In the genomic region with DNA sequence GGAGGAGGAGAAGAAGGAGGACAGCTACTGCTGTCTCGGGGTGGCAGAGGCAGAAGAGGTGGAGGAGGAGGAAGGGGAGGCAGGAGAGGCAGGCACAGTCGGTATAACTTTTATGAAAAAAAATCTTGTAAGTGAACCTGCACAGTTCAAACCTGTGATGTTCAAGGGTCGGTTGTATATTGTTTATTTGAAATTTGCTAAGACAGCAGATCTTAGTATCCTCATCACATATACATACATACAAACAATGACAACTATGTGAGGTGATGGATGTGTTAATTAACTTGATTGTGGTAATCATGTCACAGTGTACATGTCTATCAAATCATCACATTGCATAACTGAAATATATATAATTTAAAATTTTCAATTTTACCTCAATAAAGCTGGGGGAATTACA, we compare ENCODE assay signal across 24 cellular contexts. TPM values are rescaled to one million over a fixed set of nuclear protein-coding genes. Genes with fewer than 3 reads are reported as not detected.
DNase-seq lines count a peak whose midpoint lies in the region; ATAC-seq and TF ChIP-seq lines count a peak whose summit lies in the region.
"Had no signal": no experiment of that assay in that cellular context is flagged by ENCODE, and none has a peak within 500 bp of the region (broad histone marks: within the 10 kb centered on the region; RNA-seq: fewer than 3 reads in every experiment).

No MANE protein-coding gene starts in this region.

- H3K9me3 ChIP-seq in breast epithelium: no peaks in the 10 kb centered on the region
- H3K9me3 ChIP-seq in naive thymus-derived CD4-positive, alpha-beta T cell (ENCODE audit: control insufficient read depth in 2 of 3, low read length in 3 of 3): no peaks in the 10 kb centered on the region
- H3K9me3 ChIP-seq in uterus: no peaks in the 10 kb centered on the region
- H3K9me3 ChIP-seq: left ventricle myocardium inferior, psoas muscle, upper lobe of left lung had no signal

- no TSS peak for BruUV-seq in MCF 10A (replicated peaks; lab: Mats Ljungman, UMichigan)

- H3K4me3 Mint-ChIP-seq in MCF 10A (ENCODE audit: unreplicated experiment): peak overlapping the region; percentile 19
- H3K4me3 Mint-ChIP-seq in activated naive CD8-positive, alpha-beta T cell treated with anti-CD3 and anti-CD28 coated beads for 36 hours: no peak overlapping the region
- peak overlapping the region in 8 of 10 donors; percentile 27 to 85 (median 58) for H3K4me3 Mint-ChIP-seq in naive thymus-derived CD4-positive, alpha-beta T cell
- H3K4me3 Mint-ChIP-seq: CD14-positive monocyte; stimulated activated naive CD8-positive, alpha-beta T cell treated with anti-CD3 and anti-CD28 coated beads, Interleukin-15, Interleukin-2, amounts not matched to agents 100 ng/mL and 50 ng/mL, for 24 hours had no signal

- H3K4me3 ChIP-seq in breast epithelium: no peak overlapping the region
- no peak overlapping the region for H3K4me3 ChIP-seq in naive thymus-derived CD4-positive, alpha-beta T cell (ENCODE audit: low read length)
- no peak overlapping the region for H3K4me3 ChIP-seq in uterus
- H3K4me3 ChIP-seq: left ventricle myocardium inferior, psoas muscle, upper lobe of left lung had no signal

- no peaks in the 10 kb centered on the region for H3K27me3 Mint-ChIP-seq in MCF 10A (ENCODE audit: insufficient read depth, unreplicated experiment)
- no peaks in the 10 kb centered on the region for H3K27me3 Mint-ChIP-seq in activated naive CD8-positive, alpha-beta T cell treated with anti-CD3 and anti-CD28 coated beads for 36 hours
- no peaks in the 10 kb centered on the region for H3K27me3 Mint-ChIP-seq in naive thymus-derived CD4-positive, alpha-beta T cell
- H3K27me3 Mint-ChIP-seq: stimulated activated naive CD8-positive, alpha-beta T cell treated with anti-CD3 and anti-CD28 coated beads, Interleukin-15, Interleukin-2, amounts not matched to agents 100 ng/mL and 50 ng/mL, for 24 hours had no signal

- no peaks in the 10 kb centered on the region for H3K36me3 ChIP-seq in breast epithelium
- peaks cover 0 to 3% (median 0%) of the 10 kb centered on the region in 3 experiments for H3K36me3 ChIP-seq in naive thymus-derived CD4-positive, alpha-beta T cell (ENCODE audit: control insufficient read depth in 2 of 3, insufficient read depth in 3 of 3, low read length in 3 of 3)
- no peaks in the 10 kb centered on the region for H3K36me3 ChIP-seq in uterus
- H3K36me3 ChIP-seq: left ventricle myocardium inferior, upper lobe of left lung had no signal

- TF ChIP-seq CTCF in MCF 10A (IDR thresholded peaks at IDR 0.05; ENCODE audit: unreplicated experiment) (no peak), breast epithelium (IDR thresholded peaks at IDR 0.05) (no peak), uterus (IDR thresholded peaks at IDR 0.05) (no peak), omental fat pad (IDR thresholded peaks at IDR 0.05) (no peak)

- no peaks in the 10 kb centered on the region for H3K9me3 Mint-ChIP-seq in MCF 10A (ENCODE audit: unreplicated experiment)
- no peaks in the 10 kb centered on the region for H3K9me3 Mint-ChIP-seq in activated naive CD8-positive, alpha-beta T cell treated with anti-CD3 and anti-CD28 coated beads for 36 hours
- no peaks in the 10 kb centered on the region for H3K9me3 Mint-ChIP-seq in naive thymus-derived CD4-positive, alpha-beta T cell
- H3K9me3 Mint-ChIP-seq: stimulated activated naive CD8-positive, alpha-beta T cell treated with anti-CD3 and anti-CD28 coated beads, Interleukin-15, Interleukin-2, amounts not matched to agents 100 ng/mL and 50 ng/mL, for 24 hours had no signal

- H3K4me1 ChIP-seq in breast epithelium (peaks cover 30 to 61% of the 10 kb centered on the region in 2 donors), uterus (peaks cover 24 to 48% of the 10 kb centered on the region in 2 donors)
- peaks cover 0 to 94% of the 10 kb centered on the region in 2 donors for H3K4me1 ChIP-seq in naive thymus-derived CD4-positive, alpha-beta T cell (ENCODE audit: control insufficient read depth in 2 of 2, insufficient read depth in 2 of 2, low read length in 2 of 2)

- TF ChIP-seq POLR2A in breast epithelium (IDR thresholded peaks at IDR 0.05) (no peak), uterus (IDR thresholded peaks at IDR 0.05) (no peak)

- no peak for ATAC-seq in naive thymus-derived CD4-positive, alpha-beta T cell
- ATAC-seq in omental fat pad (ENCODE audit: low FRiP score) (no peak), GM19455 (IDR thresholded peaks at IDR 0.05; ENCODE audit: unreplicated experiment) (no peak)
- ATAC-seq: foreskin keratinocyte, Panc1, psoas muscle had no signal

- peaks cover 54% of the 10 kb centered on the region for H3K4me1 Mint-ChIP-seq in MCF 10A (ENCODE audit: insufficient read depth, unreplicated experiment)
- H3K4me1 Mint-ChIP-seq in activated naive CD8-positive, alpha-beta T cell treated with anti-CD3 and anti-CD28 coated beads for 36 hours: peaks cover 95% of the 10 kb centered on the region
- peaks cover 24 to 100% (median 95%) of the 10 kb centered on the region in 7 donors for H3K4me1 Mint-ChIP-seq in naive thymus-derived CD4-positive, alpha-beta T cell

- peaks cover 36% of the 10 kb centered on the region for H3K36me3 Mint-ChIP-seq in MCF 10A (ENCODE audit: insufficient read depth, unreplicated experiment)
- H3K36me3 Mint-ChIP-seq in activated naive CD8-positive, alpha-beta T cell treated with anti-CD3 and anti-CD28 coated beads for 36 hours: peaks cover 35% of the 10 kb centered on the region
- peaks cover 4 to 35% (median 6%) of the 10 kb centered on the region in 5 donors for H3K36me3 Mint-ChIP-seq in naive thymus-derived CD4-positive, alpha-beta T cell

- H3K27ac ChIP-seq in breast epithelium (peak overlapping the region in 1 of 2 donors; percentile 72), uterus (peak overlapping the region; percentile 74 to 95)
- peak overlapping the region; percentile 29 for H3K27ac ChIP-seq in naive thymus-derived CD4-positive, alpha-beta T cell (ENCODE audit: low read depth, low read length)
- H3K27ac ChIP-seq: foreskin keratinocyte, psoas muscle had no signal

- DNase-seq in MCF 10A (ENCODE audit: unreplicated experiment) (no peak), breast epithelium (ENCODE audit: low spot score in 2 of 2) (no peak), uterus (no peak), HCEC 1CT (no peak), omental fat pad (ENCODE audit: low spot score) (no peak)
- DNase-seq in activated naive CD8-positive, alpha-beta T cell treated with anti-CD3 and anti-CD28 coated beads for 36 hours: no peak
- no peak for DNase-seq in naive thymus-derived CD4-positive, alpha-beta T cell
- DNase-seq: activated effector memory CD4-positive, alpha-beta T cell treated with anti-CD3 and anti-CD28 coated beads, Interleukin-2, amount 50 U/mL, for 16 hours; anterior cingulate cortex; central memory CD4-positive, alpha-beta T cell; DMS 273 treated with DMSO at 0.1 percent for 48 hours; foreskin keratinocyte; hippocampal formation; left ventricle myocardium inferior; MM.1S; NCI-H1436; NCI-H510A treated with DMSO at 0.1 percent for 48 hours; psoas muscle; stimulated activated CD4-positive, alpha-beta T cell treated with anti-CD3 and anti-CD28 coated beads, Interleukin-4, amount 100 ng/mL, for 24 hours; upper lobe of left lung had no signal

- peak overlapping the region; percentile 90 for H3K27ac Mint-ChIP-seq in MCF 10A (ENCODE audit: low read depth, unreplicated experiment)
- H3K27ac Mint-ChIP-seq in activated naive CD8-positive, alpha-beta T cell treated with anti-CD3 and anti-CD28 coated beads for 36 hours: peak overlapping the region; percentile 9
- peak overlapping the region in 8 of 9 donors; percentile 64 to 97 (median 90) for H3K27ac Mint-ChIP-seq in naive thymus-derived CD4-positive, alpha-beta T cell

- intact Hi-C loops in MCF 10A (cut with micrococcal nuclease) (no loop called here), breast epithelium (cut with DNase I; ENCODE audit: low total_unique reads) (loop anchor here (5.0 kb wide), 1 partner anchor 413 kb away; no protein-coding TSS in a partner anchor), uterus (cut with DNase I; ENCODE audit: low total_unique reads) (loop anchor here (10.0 kb wide), 1 partner anchor 45 kb away; no protein-coding TSS in a partner anchor)
- intact Hi-C loops in naive thymus-derived CD4-positive, alpha-beta T cell (cut with micrococcal nuclease): loop anchor here in 1 of 2 donors (1.0 to 10.0 kb wide), 2 partner anchors 8 to 805 kb away; a partner anchor contains a TSS

- H3K27me3 ChIP-seq in breast epithelium (no peaks in the 10 kb centered on the region), uterus (no peaks in the 10 kb centered on the region)
- no peaks in the 10 kb centered on the region for H3K27me3 ChIP-seq in naive thymus-derived CD4-positive, alpha-beta T cell (ENCODE audit: control insufficient read depth in 2 of 2, insufficient read depth in 2 of 2, low read length in 2 of 2)
- H3K27me3 ChIP-seq: foreskin keratinocyte, upper lobe of left lung had no signal

- CTCF ChIA-PET in MCF 10A (lab: Yijun Ruan, JAX): interaction anchor here (0.8 to 1.4 kb wide), 3 partner anchors 8 to 48 kb away, joined by 3 to 4 read pairs (median 4); no protein-coding TSS in a partner anchor
- CTCF ChIA-PET in naive thymus-derived CD4-positive, alpha-beta T cell (lab: Charles Lee): interaction anchor here (0.8 to 1.3 kb wide), 2 partner anchors 49 to 144 kb away, joined by 3 read pairs; no protein-coding TSS in a partner anchor

- POLR2A ChIA-PET in MCF 10A (lab: Yijun Ruan, JAX): interaction anchor here (5.8 to 6.2 kb wide), 2 partner anchors 11 to 16 kb away, joined by 43 to 60 read pairs; no protein-coding TSS in a partner anchor
- POLR2A ChIA-PET in naive thymus-derived CD4-positive, alpha-beta T cell (lab: Charles Lee): interaction anchor here (0.8 to 7.6 kb wide), 8 partner anchors 7 to 28 kb away, joined by 4 to 82 read pairs (median 6); no protein-coding TSS in a partner anchor

RNA-seq across cellular contexts. Expression of a gene that starts 19.0 kb away (rescaled TPM):
- 239 and 312 TPM in 2 replicates for total RNA-seq in MCF 10A (2022)
- total RNA-seq in breast epithelium: 100 to 1,000 TPM in 2 of 3 donors, 10 to 100 TPM in 1; 75.0 to 295 (median 290) TPM
- 100 to 1,000 TPM; 171 to 177 TPM for total RNA-seq in activated naive CD8-positive, alpha-beta T cell treated with anti-CD3 and anti-CD28 coated beads for 36 hours
- total RNA-seq in naive thymus-derived CD4-positive, alpha-beta T cell: 100 to 1,000 TPM in 4 of 5 experiments, 10 to 100 TPM in 1; 41.3 to 249 (median 227) TPM
- polyA plus RNA-seq in naive thymus-derived CD4-positive, alpha-beta T cell: 100 to 1,000 TPM; 188 to 390 TPM
- 100 to 1,000 TPM; 147 to 538 (median 343) TPM for total RNA-seq in uterus
- 100 to 1,000 TPM; 103 to 254 (median 136) TPM for total RNA-seq in omental fat pad

Comparison
In these comparisons a context has a peak if more than half of its experiments do, and no peak if none do; other contexts are left out.
1. H3K27ac Mint-ChIP-seq: peak in every context shown above with its lines; median percentile 90 in naive thymus-derived CD4-positive, alpha-beta T cell; 90 in MCF 10A; 9 in activated naive CD8-positive, alpha-beta T cell treated with anti-CD3 and anti-CD28 coated beads for 36 hours.